ENCODE assay signal across 1 cellular context in genomic region chr16:80540516-80541305, GRCh38.
TF ChIP-seq lines count a peak whose summit lies in the region.

Gene DYNLRB2, plus strand, starts transcription at chr16:80540993. Its CDS starts 84 bp downstream, at chr16:80541077.

TF ChIP-seq in HepG2, 621 proteins besides CTCF, POLR2A, EP300 and RAD21 (continued from another document and continues in another):
- TF ChIP-seq THRA (CRISPR knock-in tag; IDR thresholded peaks at IDR 0.05; ENCODE audit: borderline replicate concordance) (no peak), RNF219 (CRISPR knock-in tag; IDR thresholded peaks at IDR 0.05) (no peak), ZSCAN20 (CRISPR knock-in tag; IDR thresholded peaks at IDR 0.05; ENCODE audit: borderline replicate concordance) (peak; percentile 78; the same call in 1 of the 2 replicates), IRX3 (CRISPR knock-in tag; IDR thresholded peaks at IDR 0.05; ENCODE audit: borderline replicate concordance, low read depth) (0 out of 2 replicates have a peak, but pooled peaks have one; percentile 27), FLYWCH1 (CRISPR knock-in tag; IDR thresholded peaks at IDR 0.05) (no peak), BCL3 (CRISPR knock-in tag; IDR thresholded peaks at IDR 0.05) (no peak), ZHX1 (CRISPR knock-in tag; IDR thresholded peaks at IDR 0.05; ENCODE audit: low read depth) (no peak), SP5 (CRISPR knock-in tag; IDR thresholded peaks at IDR 0.05; ENCODE audit: borderline replicate concordance, low read depth) (no peak; the same call in 1 of the 2 replicates), HDAC6 (IDR thresholded peaks at IDR 0.05; ENCODE audit: low read depth, low read length) (no peak), HOMEZ (CRISPR knock-in tag; IDR thresholded peaks at IDR 0.05; ENCODE audit: low read depth) (peak; percentile 74), PHB2 (IDR thresholded peaks at IDR 0.05; ENCODE audit: partially characterized antibody) (no peak), HNRNPLL (IDR thresholded peaks at IDR 0.05; ENCODE audit: low read depth, low read length, poor library complexity, severe bottlenecking) (peak; percentile 66), ESRRA (CRISPR knock-in tag; IDR thresholded peaks at IDR 0.05; ENCODE audit: low read depth) (peak; percentile 62; the same call in 1 of the 2 replicates), ELF4 (CRISPR knock-in tag; IDR thresholded peaks at IDR 0.05; ENCODE audit: borderline replicate concordance) (peak; percentile 86; the same call in 1 of the 2 replicates), ZNF333 (CRISPR knock-in tag; IDR thresholded peaks at IDR 0.05; ENCODE audit: borderline replicate concordance) (peak; percentile 89), KLF15 (CRISPR knock-in tag; IDR thresholded peaks at IDR 0.05; ENCODE audit: borderline replicate concordance) (peak; percentile 82; the same call in 1 of the 2 replicates), ZNF737 (CRISPR knock-in tag; IDR thresholded peaks at IDR 0.05; ENCODE audit: borderline replicate concordance) (peak; percentile 92; the same call in 1 of the 2 replicates), ZNF772 (CRISPR knock-in tag; IDR thresholded peaks at IDR 0.05) (peak; percentile 82; the same call in 1 of the 2 replicates), ZNF788 (CRISPR knock-in tag; IDR thresholded peaks at IDR 0.05; ENCODE audit: borderline replicate concordance) (peak; percentile 81; the same call in 1 of the 2 replicates), CBFB (CRISPR knock-in tag; IDR thresholded peaks at IDR 0.05) (peak; percentile 60; the same call in 1 of the 2 replicates), MTA1 (CRISPR knock-in tag; IDR thresholded peaks at IDR 0.05; ENCODE audit: borderline replicate concordance) (peak; percentile 62; the same call in 1 of the 2 replicates), ZNF710 (CRISPR knock-in tag; IDR thresholded peaks at IDR 0.05; ENCODE audit: borderline replicate concordance) (peak; percentile 78; the same call in 1 of the 2 replicates), NCOA2 (CRISPR knock-in tag; IDR thresholded peaks at IDR 0.05) (no peak), SATB2 (CRISPR knock-in tag; IDR thresholded peaks at IDR 0.05) (0 out of 2 replicates have a peak, but pooled peaks have one; percentile 27), DZIP1 (CRISPR knock-in tag; IDR thresholded peaks at IDR 0.05) (peak; percentile 88; the same call in 1 of the 2 replicates), BCL6 (CRISPR knock-in tag; IDR thresholded peaks at IDR 0.05) (peak; percentile 38; the same call in 1 of the 2 replicates), ZNF138 (CRISPR knock-in tag; IDR thresholded peaks at IDR 0.05; ENCODE audit: low read depth) (no peak), PBX3 (CRISPR knock-in tag; IDR thresholded peaks at IDR 0.05; ENCODE audit: borderline replicate concordance) (no peak), ZNF253 (CRISPR knock-in tag; IDR thresholded peaks at IDR 0.05; ENCODE audit: borderline replicate concordance) (peak; percentile 52; the same call in 1 of the 2 replicates), ZFP91 (CRISPR knock-in tag; IDR thresholded peaks at IDR 0.05; ENCODE audit: borderline replicate concordance) (peak; percentile 86), GPBP1L1 (CRISPR knock-in tag; IDR thresholded peaks at IDR 0.05) (no peak)
